In the genomic region with DNA sequence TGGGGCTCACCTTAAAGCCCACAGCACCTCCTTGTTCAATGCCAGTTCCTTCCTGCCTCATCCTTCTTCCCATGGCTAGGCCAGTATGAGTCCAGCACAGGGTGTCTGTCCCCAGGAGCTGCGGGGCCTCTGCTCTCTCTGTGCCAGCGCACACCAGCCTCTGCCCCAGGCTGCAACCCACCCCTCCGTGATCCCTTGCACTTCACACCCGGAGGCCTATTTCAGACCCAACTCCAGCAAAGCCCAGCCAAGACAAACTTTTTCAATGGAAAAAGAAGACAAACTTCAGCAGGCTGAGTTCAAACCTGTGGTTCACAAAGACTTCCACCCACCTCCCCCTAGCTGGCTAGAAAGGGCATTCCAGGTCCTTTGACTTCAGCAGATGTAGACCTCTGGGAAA, we compare ENCODE assay signal across 22 cellular contexts.
"Had no signal": no experiment of that assay in that cellular context is flagged by ENCODE, and none has a peak within 500 bp of the region (broad histone marks: within the 10 kb centered on the region; RNA-seq: fewer than 3 reads in every experiment).

No MANE protein-coding gene starts in this region.

- H3K36me3 ChIP-seq: MG63, SJSA1 had no signal

- H3K9me3 ChIP-seq: MG63, SJSA1 had no signal

- ATAC-seq: HepG2, Right ventricle myocardium inferior had no signal

- H3K4me1 ChIP-seq: SJSA1 had no signal

- H3K27me3 ChIP-seq: MG63, SJSA1 had no signal

- H3K4me3 ChIP-seq: MG63, SJSA1, SK-N-MC had no signal

- H3K27ac ChIP-seq: RWPE1, SJSA1, SK-N-MC had no signal

- DNase-seq: IMR-90, Karpas-422, KG1, MG63, NCI-H1092, NCI-H1105 treated with DMSO at 0.1 percent for 48 hours, NCI-H1417 treated with DMSO at 0.1 percent for 48 hours, NCI-H146, NCI-H1694 treated with DMSO at 0.1 percent for 48 hours, NCI-H1930, NCI-H2081, NCI-H2107, NCI-H2227 treated with DMSO at 0.1 percent for 48 hours, NCI-H524, NCI-H526 treated with DMSO at 0.1 percent for 48 hours, NCI-H774, SHP77 treated with DMSO at 0.1 percent for 48 hours had no signal
